Comparison of ENCODE assay signal across 11 cellular contexts in genomic region chrX:2819345-2820130, GRCh38. TPM values are rescaled to one million over a fixed set of nuclear protein-coding genes. Genes with fewer than 3 reads are reported as not detected.
DNase-seq lines count a peak whose midpoint lies in the region; ATAC-seq and TF ChIP-seq lines count a peak whose summit lies in the region.
"Had no signal": no experiment of that assay in that cellular context is flagged by ENCODE, and none has a peak within 500 bp of the region (broad histone marks: within the 10 kb centered on the region; RNA-seq: fewer than 3 reads in every experiment).

No MANE protein-coding gene starts in this region.

- 90 to 96% methylated on average over 3 to 9 of the region's 9 CpGs for WGBS in endodermal cell (ENCODE audit: insufficient coverage in 1 of 2, insufficient read length in 1 of 2), 2 experiments

- DNase-seq in cardiac muscle cell (ENCODE audit: low read depth in 1 of 2, low spot score in 1 of 2) (peak; percentile 33 to 44), Right ventricle myocardium superior (no peak), NOMO-1 treated with dmso at 0.1 percent for 144 hours (lab: John Stamatoyannopoulos, UW; ENCODE audit: unreplicated experiment) (peak; percentile 6), endodermal cell (peak; percentile 30), tibial artery (no peak)
- DNase-seq in stimulated activated CD4-positive, alpha-beta T cell treated with anti-CD3 and anti-CD28 coated beads, Interleukin-4, amount 100 ng/mL, for 1 hour, result no peak
- DNase-seq: GDM1 had no signal

- H3K27me3 Mint-ChIP-seq in endodermal cell (ENCODE audit: insufficient read depth), result no peaks in the 10 kb centered on the region

- H3K9me3 ChIP-seq in cardiac muscle cell (ENCODE audit: low read depth), result no peaks in the 10 kb centered on the region
- no peaks in the 10 kb centered on the region for H3K9me3 ChIP-seq in endodermal cell (ENCODE audit: control insufficient read depth, low read length)
- no peaks in the 10 kb centered on the region for H3K9me3 ChIP-seq in tibial artery

- H3K27me3 ChIP-seq in cardiac muscle cell, result no peaks in the 10 kb centered on the region
- no peaks in the 10 kb centered on the region for H3K27me3 ChIP-seq in endodermal cell (ENCODE audit: control insufficient read depth, insufficient read depth, low read length, poor library complexity, severe bottlenecking)
- H3K27me3 ChIP-seq in tibial artery, result no peaks in the 10 kb centered on the region

- H3K36me3 Mint-ChIP-seq in endodermal cell (ENCODE audit: low read depth), result no peaks in the 10 kb centered on the region
- H3K36me3 Mint-ChIP-seq: stimulated activated effector memory CD8-positive, alpha-beta T cell treated with anti-CD3 and anti-CD28 coated beads, Interleukin-12 subunit alpha, Interleukin-12 subunit beta, amount 100 ng/mL, for 72 hours had no signal

- no peak overlapping the region for H3K9ac ChIP-seq in endodermal cell (ENCODE audit: extremely low read depth, low read length, poor library complexity, severe bottlenecking)

- H3K4me3 Mint-ChIP-seq in endodermal cell, result no peak overlapping the region
- H3K4me3 Mint-ChIP-seq: stimulated activated effector memory CD8-positive, alpha-beta T cell treated with anti-CD3 and anti-CD28 coated beads, Interleukin-12 subunit alpha, Interleukin-12 subunit beta, amount 100 ng/mL, for 72 hours had no signal

- TF ChIP-seq CTCF in cardiac muscle cell (IDR thresholded peaks at IDR 0.05; ENCODE audit: low read depth, low read length), result peak; percentile 37
- TF ChIP-seq CTCF in endodermal cell (conservative IDR thresholded peaks at IDR 0.05), result peak; percentile 65
- TF ChIP-seq CTCF in tibial artery (IDR thresholded peaks at IDR 0.05), result peak; percentile 16 to 19

- H3K4me1 ChIP-seq in cardiac muscle cell (ENCODE audit: low read depth), result peaks cover 1% of the 10 kb centered on the region
- H3K4me1 ChIP-seq in endodermal cell (ENCODE audit: control insufficient read depth, insufficient read depth, low read length), result no peaks in the 10 kb centered on the region
- no peaks in the 10 kb centered on the region for H3K4me1 ChIP-seq in tibial artery

- intact Hi-C loops in Right ventricle myocardium superior (cut with DNase I) (no loop called here), tibial artery (cut with DNase I; ENCODE audit: low total_unique reads) (no loop called here)

- H3K36me3 ChIP-seq in cardiac muscle cell (no peaks in the 10 kb centered on the region), endodermal cell (ENCODE audit: control insufficient read depth, insufficient read depth, low read length) (no peaks in the 10 kb centered on the region), tibial artery (no peaks in the 10 kb centered on the region)

- no peak overlapping the region for H3K27ac Mint-ChIP-seq in endodermal cell
- H3K27ac Mint-ChIP-seq: stimulated activated effector memory CD8-positive, alpha-beta T cell treated with anti-CD3 and anti-CD28 coated beads, Interleukin-12 subunit alpha, Interleukin-12 subunit beta, amount 100 ng/mL, for 72 hours had no signal

- H3K27ac ChIP-seq in cardiac muscle cell (no peak overlapping the region), endodermal cell (ENCODE audit: low read depth, low read length) (no peak overlapping the region), tibial artery (no peak overlapping the region)

- no peaks in the 10 kb centered on the region for H3K9me3 Mint-ChIP-seq in endodermal cell
- H3K9me3 Mint-ChIP-seq: stimulated activated effector memory CD8-positive, alpha-beta T cell treated with anti-CD3 and anti-CD28 coated beads, Interleukin-12 subunit alpha, Interleukin-12 subunit beta, amount 100 ng/mL, for 72 hours had no signal

- H3K4me3 ChIP-seq in cardiac muscle cell (no peak overlapping the region), endodermal cell (ENCODE audit: low read length) (no peak overlapping the region), tibial artery (no peak overlapping the region)

- ATAC-seq in Right ventricle myocardium superior (ENCODE audit: poor library complexity), result no peak
- no peak for ATAC-seq in GM21825 (IDR thresholded peaks at IDR 0.05; ENCODE audit: unreplicated experiment)
- ATAC-seq in HG03139 (IDR thresholded peaks at IDR 0.05; ENCODE audit: unreplicated experiment), result no peak
- ATAC-seq: stimulated activated effector memory CD8-positive, alpha-beta T cell treated with anti-CD3 and anti-CD28 coated beads, Interleukin-12 subunit alpha, Interleukin-12 subunit beta, amount 100 ng/mL, for 72 hours had no signal

- peaks cover 9% of the 10 kb centered on the region for H3K4me1 Mint-ChIP-seq in endodermal cell
- H3K4me1 Mint-ChIP-seq: stimulated activated effector memory CD8-positive, alpha-beta T cell treated with anti-CD3 and anti-CD28 coated beads, Interleukin-12 subunit alpha, Interleukin-12 subunit beta, amount 100 ng/mL, for 72 hours had no signal

RNA-seq across cellular contexts. Expression of gene GYG2, which starts 9.2 kb away (rescaled TPM):
- total RNA-seq in cardiac muscle cell (54.1 and 58.0 TPM in 2 replicates), Right ventricle myocardium superior (1.3 TPM), endodermal cell (100 to 1,000 TPM in 1 of 2 donors, 10 to 100 TPM in 1; 52.6 to 108 TPM)
- 58.4 and 102 TPM in 2 replicates for polyA plus RNA-seq in cardiac muscle cell
- polyA plus RNA-seq in endodermal cell (2013, experiment 1 of 2), result 32.2 TPM
- polyA plus RNA-seq in endodermal cell (2013, experiment 2 of 2), result 35.8 TPM
- total RNA-seq: mononuclear cell had no signal

Comparison
In these comparisons a context has a peak if more than half of its experiments do, and no peak if none do; other contexts are left out.
1. DNase-seq: peak in cardiac muscle cell (2 of 2), NOMO-1 treated with dmso at 0.1 percent for 144 hours (single experiment) and endodermal cell (single experiment); none in Right ventricle myocardium superior (single experiment), tibial artery (0 of 2) and stimulated activated CD4-positive, alpha-beta T cell treated with anti-CD3 and anti-CD28 coated beads, Interleukin-4, amount 100 ng/mL, for 1 hour (single experiment).
2. RNA of gene GYG2, which starts 9.2 kb away (total RNA-seq): 52.6 to 108 TPM in endodermal cell and 54.1 to 58.0 TPM in cardiac muscle cell; 1.3 TPM in Right ventricle myocardium superior (single experiment); every median in the first group is over 10 times any median in the second.
3. Peak in every context shown above with its lines, with median percentiles within 50 percentile points of each other: CTCF ChIP-seq.